Comparison of ENCODE assay signal across 8 cellular contexts in genomic region chr17:8222630-8223355, GRCh38. TPM values are rescaled to one million over a fixed set of nuclear protein-coding genes. Genes with fewer than 3 reads are reported as not detected.
A peak's percentile ranks its signal among the peaks of the same experiment; 100 is the strongest.
DNase-seq lines count a peak whose midpoint lies in the region; ATAC-seq and TF ChIP-seq lines count a peak whose summit lies in the region.

No MANE protein-coding gene starts in this region.

- peak; percentile 44 to 59 for TF ChIP-seq POLR2A in gastroesophageal sphincter (IDR thresholded peaks at IDR 0.05)

- no peak for TF ChIP-seq EP300 in gastroesophageal sphincter (IDR thresholded peaks at IDR 0.05)

- H3K27me3 ChIP-seq in SJCRH30 = no peaks in the 10 kb centered on the region
- no peaks in the 10 kb centered on the region for H3K27me3 ChIP-seq in gastroesophageal sphincter

- H3K36me3 ChIP-seq in SJCRH30 (no peaks in the 10 kb centered on the region), gastroesophageal sphincter (peaks cover 0 to 7% of the 10 kb centered on the region in 2 donors)

- peak overlapping the region; percentile 72 for H3K27ac ChIP-seq in SJCRH30
- peak overlapping the region; percentile 95 to 98 (median 98) for H3K27ac ChIP-seq in gastroesophageal sphincter
- H3K27ac ChIP-seq in substantia nigra (ENCODE audit: low read depth, low read length, poor library complexity, severe bottlenecking) = peak overlapping the region; percentile 99

- DNase-seq in ELR (ENCODE audit: low read depth) (peak; percentile 97), H4 (ENCODE audit: low spot score) (peak; percentile 85), M059J (ENCODE audit: low read depth) (peak; percentile 94), SJCRH30 (peak; percentile 86 to 87), non-pigmented ciliary epithelial cell (ENCODE audit: low read depth) (peak; percentile 73), substantia nigra (lab: John Stamatoyannopoulos, UW) (peak; percentile 59 to 97 (median 89))
- DNase-seq in activated naive CD4-positive, alpha-beta T cell treated with Interleukin-2 at 50 U/mL for 16 hours = peak; percentile 88

- H3K9me3 ChIP-seq in SJCRH30 (replicated peaks) (no peaks in the 10 kb centered on the region), gastroesophageal sphincter (no peaks in the 10 kb centered on the region)

- H3K4me3 ChIP-seq in SJCRH30 (peak overlapping the region; percentile 66), gastroesophageal sphincter (peak overlapping the region; percentile 48 to 73)

- no peaks in the 10 kb centered on the region for H3K4me1 ChIP-seq in SJCRH30
- peaks cover 0 to 60% (median 18%) of the 10 kb centered on the region in 3 donors for H3K4me1 ChIP-seq in gastroesophageal sphincter

- WGBS in gastroesophageal sphincter (ENCODE audit: low coverage in 1 of 2), 2 donors = 0% methylated on average over 2 of the region's 49 CpGs; no CpG with 5 or more reads in 1 of the 2 donors

- no peak for TF ChIP-seq CTCF in gastroesophageal sphincter (IDR thresholded peaks at IDR 0.05)

- ATAC-seq in gastroesophageal sphincter = peak; percentile 80

RNA-seq across cellular contexts. Expression of gene AURKB, which starts 12.4 kb away (rescaled TPM):
- 33.4 and 50.5 TPM in 2 replicates for total RNA-seq in H4 (2014; rRNA removed; shearing (Covaris generic))
- total RNA-seq in M059J (2014; rRNA removed; shearing (Covaris generic)) = 78.7 and 123 TPM in 2 replicates
- 108 and 113 TPM in 2 replicates for total RNA-seq in SJCRH30 (2014; rRNA removed; shearing (Covaris generic))
- 1 to 10 TPM in 2 of 4 donors, under 1 TPM in 2; 0.54 to 5.3 (median 2.4) TPM for total RNA-seq in gastroesophageal sphincter

RNA-seq across cellular contexts. Expression of gene CTC1, which starts 25.1 kb away (rescaled TPM):
- 3.0 and 3.3 TPM in 2 replicates for total RNA-seq in H4 (2014; rRNA removed; shearing (Covaris generic))
- total RNA-seq in M059J (2014; rRNA removed; shearing (Covaris generic)) = 0.49 and 3.1 TPM in 2 replicates
- 6.9 and 8.3 TPM in 2 replicates for total RNA-seq in SJCRH30 (2014; rRNA removed; shearing (Covaris generic))
- total RNA-seq in gastroesophageal sphincter = 10 to 100 TPM; 10.8 to 33.9 (median 14.7) TPM

RNA-seq across cellular contexts. Expression of gene PFAS, which starts 26.3 kb away (rescaled TPM):
- total RNA-seq in H4 (2014; rRNA removed; shearing (Covaris generic)) = 13.5 and 18.4 TPM in 2 replicates
- 14.5 and 22.9 TPM in 2 replicates for total RNA-seq in M059J (2014; rRNA removed; shearing (Covaris generic))
- total RNA-seq in SJCRH30 (2014; rRNA removed; shearing (Covaris generic)) = 55.8 and 64.6 TPM in 2 replicates
- 10 to 100 TPM; 10.8 to 28.9 (median 16.0) TPM for total RNA-seq in gastroesophageal sphincter

RNA-seq across cellular contexts. Expression of gene BORCS6, which starts 32.8 kb away (rescaled TPM):
- total RNA-seq in H4 (2014; rRNA removed; shearing (Covaris generic)) = 0.62 and 0.68 TPM in 2 replicates
- total RNA-seq in M059J (2014; rRNA removed; shearing (Covaris generic)) = 3.9 and 6.8 TPM in 2 replicates
- total RNA-seq in SJCRH30 (2014; rRNA removed; shearing (Covaris generic)) = 1.9 and 2.2 TPM in 2 replicates
- total RNA-seq in gastroesophageal sphincter = 10 to 100 TPM in 3 of 4 donors, 1 to 10 TPM in 1; 8.1 to 16.1 (median 12.4) TPM

RNA-seq across cellular contexts. Expression of gene TMEM107, which starts 46.6 kb away (rescaled TPM):
- total RNA-seq in H4 (2014; rRNA removed; shearing (Covaris generic)) = 1.7 and 13.3 TPM in 2 replicates
- 27.5 and 31.5 TPM in 2 replicates for total RNA-seq in M059J (2014; rRNA removed; shearing (Covaris generic))
- total RNA-seq in SJCRH30 (2014; rRNA removed; shearing (Covaris generic)) = 13.0 and 19.8 TPM in 2 replicates
- 10 to 100 TPM; 11.2 to 18.8 (median 15.5) TPM for total RNA-seq in gastroesophageal sphincter

Comparison
In these comparisons a context has a peak if more than half of its experiments do, and no peak if none do; other contexts are left out.
1. Peak in every context shown above with its lines: DNase-seq, ATAC-seq, H3K4me3 ChIP-seq and H3K27ac ChIP-seq.